14 cellular contexts compared by ENCODE assay signal in the genomic region with DNA sequence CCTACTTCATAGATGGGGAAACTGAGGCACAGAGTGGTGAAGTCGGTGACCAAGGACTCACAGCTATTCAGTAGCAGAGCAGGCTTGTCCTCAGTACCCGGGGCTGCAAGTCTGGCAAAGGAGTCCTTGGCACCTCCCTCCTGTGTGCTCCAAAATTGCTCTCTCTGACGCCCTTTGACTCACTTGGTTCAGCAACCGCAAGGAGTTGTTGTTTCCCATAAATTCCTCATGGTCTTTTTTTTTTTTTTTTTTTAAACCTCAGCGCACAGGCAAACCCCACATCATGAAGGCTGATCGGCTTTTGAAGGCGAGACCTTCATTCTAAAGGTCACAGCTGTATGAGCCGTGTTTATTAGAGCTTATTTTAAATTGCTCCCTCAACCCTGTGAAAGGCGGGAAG.
DNase-seq lines count a peak whose midpoint lies in the region; ATAC-seq and TF ChIP-seq lines count a peak whose summit lies in the region.
"Had no signal": no experiment of that assay in that cellular context is flagged by ENCODE, and none has a peak within 500 bp of the region (broad histone marks: within the 10 kb centered on the region; RNA-seq: fewer than 3 reads in every experiment).

No MANE protein-coding gene starts in this region.

- DNase-seq in EH (ENCODE audit: low read depth) (peak; percentile 42), RPMI7951 (ENCODE audit: low read depth) (peak; percentile 88), fibroblast of lung (ENCODE audit: low read depth in 2 of 2) (peak; percentile 95 to 96), retinal pigment epithelial cell (ENCODE audit: low read depth) (peak; percentile 94), inferior parietal cortex (ENCODE audit: extremely low spot score) (no peak), NCI-H748 (lab: John Stamatoyannopoulos, UW; ENCODE audit: unreplicated experiment) (no peak)
- no peak for DNase-seq in naive thymus-derived CD4-positive, alpha-beta T cell
- DNase-seq: activated T-cell treated with anti-CD3 and anti-CD28 coated beads for 4 hours; CD4-positive, CD25-positive, alpha-beta regulatory T cell; NCI-H1694; Peyer's patch; WERI-Rb-1 had no signal

- peaks cover 8 to 22% (median 11%) of the 10 kb centered on the region in 5 donors for H3K27me3 Mint-ChIP-seq in naive thymus-derived CD4-positive, alpha-beta T cell

- peaks cover 8 to 30% (median 9%) of the 10 kb centered on the region in 7 donors for H3K4me1 Mint-ChIP-seq in naive thymus-derived CD4-positive, alpha-beta T cell

- H3K4me1 ChIP-seq in fibroblast of lung (ENCODE audit: control insufficient read depth, extremely low read depth, insufficient read depth, low read length): peaks cover 16% of the 10 kb centered on the region
- H3K4me1 ChIP-seq in naive thymus-derived CD4-positive, alpha-beta T cell (ENCODE audit: control insufficient read depth in 2 of 2, insufficient read depth in 2 of 2, low read length in 2 of 2): peaks cover 5 to 7% of the 10 kb centered on the region in 2 donors
- H3K4me1 ChIP-seq: right atrium auricular region had no signal

- no peaks in the 10 kb centered on the region for H3K79me2 ChIP-seq in fibroblast of lung (ENCODE audit: control insufficient read depth, insufficient read depth, low read length)

- no peak overlapping the region for H3K27ac Mint-ChIP-seq in naive thymus-derived CD4-positive, alpha-beta T cell
- H3K27ac Mint-ChIP-seq: CD4-positive, CD25-positive, alpha-beta regulatory T cell had no signal

- intact Hi-C loops in naive thymus-derived CD4-positive, alpha-beta T cell (cut with micrococcal nuclease): no loop called here

- H3K9ac ChIP-seq in fibroblast of lung (ENCODE audit: insufficient read depth, low read length): peak overlapping the region; percentile 43

- H3K27ac ChIP-seq in fibroblast of lung (ENCODE audit: insufficient read depth, low read length): peak overlapping the region; percentile 76
- no peak overlapping the region for H3K27ac ChIP-seq in naive thymus-derived CD4-positive, alpha-beta T cell (ENCODE audit: low read depth, low read length)
- H3K27ac ChIP-seq: right atrium auricular region had no signal

- H3K4me3 ChIP-seq in fibroblast of lung (replicated peaks in 1 of 4; ENCODE audit: control extremely low read depth in 1 of 4, insufficient read depth in 1 of 4, low read depth in 3 of 4, low read length in 4 of 4) (no peak overlapping the region), retinal pigment epithelial cell (ENCODE audit: low read length) (no peak overlapping the region)
- no peak overlapping the region for H3K4me3 ChIP-seq in naive thymus-derived CD4-positive, alpha-beta T cell (ENCODE audit: low read length)
- H3K4me3 ChIP-seq: Peyer's patch, right atrium auricular region had no signal

- no peaks in the 10 kb centered on the region for H4K20me1 ChIP-seq in fibroblast of lung (ENCODE audit: control insufficient read depth, extremely low read depth, insufficient read depth, low read length)

- no peak overlapping the region for H3K4me3 Mint-ChIP-seq in naive thymus-derived CD4-positive, alpha-beta T cell
- H3K4me3 Mint-ChIP-seq: CD4-positive, CD25-positive, alpha-beta regulatory T cell had no signal

- POLR2A ChIA-PET in naive thymus-derived CD4-positive, alpha-beta T cell (lab: Charles Lee): no interaction called here

- H3K36me3 Mint-ChIP-seq in naive thymus-derived CD4-positive, alpha-beta T cell: no peaks in the 10 kb centered on the region
- H3K36me3 Mint-ChIP-seq: CD4-positive, CD25-positive, alpha-beta regulatory T cell had no signal

- no peak for ATAC-seq in GM21529 (IDR thresholded peaks at IDR 0.05; ENCODE audit: unreplicated experiment)
- no peak for ATAC-seq in naive thymus-derived CD4-positive, alpha-beta T cell

- no peaks in the 10 kb centered on the region for H3K27me3 ChIP-seq in fibroblast of lung (ENCODE audit: control insufficient read depth, insufficient read depth, low read length)
- H3K27me3 ChIP-seq in naive thymus-derived CD4-positive, alpha-beta T cell (ENCODE audit: control insufficient read depth in 2 of 2, insufficient read depth in 2 of 2, low read length in 2 of 2): no peaks in the 10 kb centered on the region
- H3K27me3 ChIP-seq: Peyer's patch, right atrium auricular region had no signal

- TF ChIP-seq CTCF in fibroblast of lung (conservative IDR thresholded peaks at IDR 0.05 in 1 of 2, IDR thresholded peaks at IDR 0.05 in 1 of 2; ENCODE audit: low read depth in 1 of 2, low read length in 2 of 2) (no peak), retinal pigment epithelial cell (conservative IDR thresholded peaks at IDR 0.05; ENCODE audit: low read depth, low read length) (no peak)

- H3K36me3 ChIP-seq in fibroblast of lung (ENCODE audit: control insufficient read depth, insufficient read depth, low read length): no peaks in the 10 kb centered on the region
- H3K36me3 ChIP-seq in naive thymus-derived CD4-positive, alpha-beta T cell (ENCODE audit: control insufficient read depth in 2 of 3, insufficient read depth in 3 of 3, low read length in 3 of 3): no peaks in the 10 kb centered on the region
- H3K36me3 ChIP-seq: Peyer's patch, right atrium auricular region, WERI-Rb-1 had no signal

- H3K4me2 ChIP-seq in fibroblast of lung (ENCODE audit: extremely low read depth, insufficient read depth, low read length): peak overlapping the region; percentile 54

- H3K9me3 Mint-ChIP-seq in naive thymus-derived CD4-positive, alpha-beta T cell: peaks cover 0 to 6% (median 0%) of the 10 kb centered on the region in 11 donors

- no peak overlapping the region for H2AFZ ChIP-seq in fibroblast of lung (ENCODE audit: low read length)

- CTCF ChIA-PET in naive thymus-derived CD4-positive, alpha-beta T cell (lab: Charles Lee): no interaction called here

- H3K9me3 ChIP-seq in fibroblast of lung (ENCODE audit: control insufficient read depth, insufficient read depth, low read depth, low read length): no peaks in the 10 kb centered on the region
- no peaks in the 10 kb centered on the region for H3K9me3 ChIP-seq in naive thymus-derived CD4-positive, alpha-beta T cell (ENCODE audit: control insufficient read depth in 2 of 3, low read length in 3 of 3)
- H3K9me3 ChIP-seq: Peyer's patch, right atrium auricular region had no signal

Comparison
In these comparisons a context has a peak if more than half of its experiments do, and no peak if none do; other contexts are left out.
1. DNase-seq: peak in EH (single experiment), RPMI7951 (single experiment), fibroblast of lung (2 of 2) and retinal pigment epithelial cell (single experiment); none in inferior parietal cortex (single experiment), naive thymus-derived CD4-positive, alpha-beta T cell (0 of 9) and NCI-H748 (single experiment).